ENCODE assay signal across 8 cellular contexts in the genomic region with DNA sequence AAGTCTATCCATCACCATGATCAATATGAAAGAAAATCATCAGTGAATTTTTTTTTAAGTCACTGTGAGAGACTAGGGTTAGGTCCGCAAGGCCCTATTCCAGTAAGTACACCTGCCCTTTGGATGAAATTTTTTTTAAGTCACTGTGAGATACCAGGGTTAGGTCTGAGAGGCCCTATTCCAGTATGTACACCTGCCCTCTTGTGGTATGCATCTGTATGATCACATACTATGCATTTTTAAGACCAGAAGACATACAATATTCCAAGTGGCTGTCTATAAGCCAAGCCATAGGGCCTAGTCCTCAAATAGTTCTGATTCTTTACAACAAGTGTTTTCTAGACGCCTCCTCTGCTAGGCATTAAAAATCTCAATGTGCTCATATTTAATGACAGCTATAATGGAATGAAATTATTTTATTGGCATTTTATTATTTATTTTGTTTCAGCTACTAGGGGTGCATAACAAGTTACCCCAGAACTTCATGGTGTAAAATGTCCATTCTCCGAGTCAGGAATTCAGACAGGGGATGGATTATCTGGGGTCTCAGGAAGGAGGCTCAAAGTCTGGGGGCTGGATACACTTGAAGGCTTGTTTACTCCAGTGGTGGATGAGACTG. TPM values are rescaled to one million over a fixed set of nuclear protein-coding genes. Genes with fewer than 3 reads are reported as not detected.
DNase-seq lines count a peak whose midpoint lies in the region; ATAC-seq and TF ChIP-seq lines count a peak whose summit lies in the region.

No MANE protein-coding gene starts in this region.

- H3K36me3 ChIP-seq in brain microvascular endothelial cell (replicated peaks) (no peaks in the 10 kb centered on the region), suprapubic skin (no peaks in the 10 kb centered on the region)

- H3K27me3 ChIP-seq in brain microvascular endothelial cell (replicated peaks) (no peaks in the 10 kb centered on the region), suprapubic skin (peaks cover 18% of the 10 kb centered on the region)

- WGBS in suprapubic skin = 86% methylated on average over 3 of the region's 3 CpGs

- POLR2A ChIA-PET in activated CD4-positive, alpha-beta T cell treated with anti-CD3 and anti-CD28 coated beads, Interleukin-2, amount 10 ng/mL, durations not matched to agents 7 days and 5 days (lab: Charles Lee) = no interaction called here

- no peaks in the 10 kb centered on the region for H3K9me3 Mint-ChIP-seq in neural crest cell
- no peaks in the 10 kb centered on the region for H3K9me3 Mint-ChIP-seq in activated CD4-positive, alpha-beta T cell treated with anti-CD3 and anti-CD28 coated beads, Interleukin-2, amount 10 ng/mL, durations not matched to agents 7 days and 5 days

- no peaks in the 10 kb centered on the region for H3K4me1 ChIP-seq in suprapubic skin

- peaks cover 19% of the 10 kb centered on the region for H3K4me1 Mint-ChIP-seq in neural crest cell
- H3K4me1 Mint-ChIP-seq in activated CD4-positive, alpha-beta T cell treated with anti-CD3 and anti-CD28 coated beads, Interleukin-2, amount 10 ng/mL, durations not matched to agents 7 days and 5 days = no peaks in the 10 kb centered on the region

- no peak overlapping the region for H3K4me3 Mint-ChIP-seq in neural crest cell
- H3K4me3 Mint-ChIP-seq in activated CD4-positive, alpha-beta T cell treated with anti-CD3 and anti-CD28 coated beads, Interleukin-2, amount 10 ng/mL, durations not matched to agents 7 days and 5 days = no peak overlapping the region

- DNase-seq in AG08396 (ENCODE audit: low spot score) (peak; percentile 14), NCI-H146 (lab: John Stamatoyannopoulos, UW) (peak; percentile 45), brain microvascular endothelial cell (peak; percentile 39), neural crest cell (ENCODE audit: low read depth, low spot score) (no peak), suprapubic skin (ENCODE audit: low spot score in 2 of 2) (no peak), UCSD-AML1 (lab: John Stamatoyannopoulos, UW; ENCODE audit: unreplicated experiment) (no peak)
- DNase-seq in activated CD4-positive, alpha-beta T cell treated with anti-CD3 and anti-CD28 coated beads, Interleukin-2, amount 10 ng/mL, durations not matched to agents 7 days and 5 days = no peak

- TF ChIP-seq CTCF in brain microvascular endothelial cell (IDR thresholded peaks at IDR 0.05; ENCODE audit: low read depth, low read length, missing control alignments) (peak; percentile 52), neural crest cell (conservative IDR thresholded peaks at IDR 0.05) (peak; percentile 78), suprapubic skin (IDR thresholded peaks at IDR 0.05) (peak in 1 of 2 donors; percentile 17)

- H3K27me3 Mint-ChIP-seq in neural crest cell (ENCODE audit: low read depth) = no peaks in the 10 kb centered on the region
- no peaks in the 10 kb centered on the region for H3K27me3 Mint-ChIP-seq in activated CD4-positive, alpha-beta T cell treated with anti-CD3 and anti-CD28 coated beads, Interleukin-2, amount 10 ng/mL, durations not matched to agents 7 days and 5 days

- no peak overlapping the region for H3K27ac ChIP-seq in brain microvascular endothelial cell
- no peak overlapping the region for H3K27ac ChIP-seq in suprapubic skin

- ATAC-seq in GM19035 (IDR thresholded peaks at IDR 0.05; ENCODE audit: unreplicated experiment) = peak; percentile 52

- no peak for TF ChIP-seq POLR2A in suprapubic skin (IDR thresholded peaks at IDR 0.05)

- in situ Hi-C loops in brain microvascular endothelial cell (cut with HindIII; ENCODE audit: low pct_ligation_motif_present, low sequenced_read_pairs) = no loop called here

- CTCF ChIA-PET in activated CD4-positive, alpha-beta T cell treated with anti-CD3 and anti-CD28 coated beads, Interleukin-2, amount 10 ng/mL, durations not matched to agents 7 days and 5 days (lab: Charles Lee) = no interaction called here

- no peaks in the 10 kb centered on the region for H3K36me3 Mint-ChIP-seq in neural crest cell (ENCODE audit: low read depth)
- no peaks in the 10 kb centered on the region for H3K36me3 Mint-ChIP-seq in activated CD4-positive, alpha-beta T cell treated with anti-CD3 and anti-CD28 coated beads, Interleukin-2, amount 10 ng/mL, durations not matched to agents 7 days and 5 days (ENCODE audit: low read depth)

- no peaks in the 10 kb centered on the region for H3K9me3 ChIP-seq in suprapubic skin

- TF ChIP-seq EP300 in suprapubic skin (IDR thresholded peaks at IDR 0.05) = no peak

- H3K4me3 ChIP-seq in brain microvascular endothelial cell (ENCODE audit: low read depth, low read length) (no peak overlapping the region), suprapubic skin (no peak overlapping the region)

- no peak overlapping the region for H3K27ac Mint-ChIP-seq in neural crest cell (ENCODE audit: unreplicated experiment)
- no peak overlapping the region for H3K27ac Mint-ChIP-seq in activated CD4-positive, alpha-beta T cell treated with anti-CD3 and anti-CD28 coated beads, Interleukin-2, amount 10 ng/mL, durations not matched to agents 7 days and 5 days

RNA-seq across cellular contexts. Expression of a gene that starts 53.1 kb away (rescaled TPM):
- total RNA-seq in neural crest cell = not detected in 2 replicates
- total RNA-seq in suprapubic skin = not detected
- not detected for total RNA-seq in activated CD4-positive, alpha-beta T cell treated with anti-CD3 and anti-CD28 coated beads, Interleukin-2, amount 10 ng/mL, durations not matched to agents 7 days and 5 days

Comparison
In these comparisons a context has a peak if more than half of its experiments do, and no peak if none do; other contexts are left out.
1. DNase-seq: peak in AG08396 (single experiment), NCI-H146 (single experiment) and brain microvascular endothelial cell (single experiment); none in neural crest cell (single experiment), suprapubic skin (0 of 2), activated CD4-positive, alpha-beta T cell treated with anti-CD3 and anti-CD28 coated beads, Interleukin-2, amount 10 ng/mL, durations not matched to agents 7 days and 5 days (single experiment) and UCSD-AML1 (single experiment).